8 cellular contexts compared by ENCODE assay signal in genomic region chr3:14592836-14593235, GRCh38. TPM values are rescaled to one million over a fixed set of nuclear protein-coding genes. Genes with fewer than 3 reads are reported as not detected.
"Had no signal": no experiment of that assay in that cellular context is flagged by ENCODE, and none has a peak within 500 bp of the region (broad histone marks: within the 10 kb centered on the region; RNA-seq: fewer than 3 reads in every experiment).

No MANE protein-coding gene starts in this region.

- ATAC-seq: GM12878 had no signal

- DNase-seq: GDM1, GF-D8 had no signal

- H3K4me3 ChIP-seq: GM12878 had no signal

- FAIRE-seq: G401.6, GM12878, GM12891, GM12892, GM18507, GM19239 had no signal

RNA-seq across cellular contexts. Expression of gene GRIP2, which starts 52.7 kb away (rescaled TPM):
- total RNA-seq: GM12878 had no signal
- polyA plus RNA-seq: GM12878 had no signal
